ENCODE assay signal across 23 cellular contexts in the genomic region with DNA sequence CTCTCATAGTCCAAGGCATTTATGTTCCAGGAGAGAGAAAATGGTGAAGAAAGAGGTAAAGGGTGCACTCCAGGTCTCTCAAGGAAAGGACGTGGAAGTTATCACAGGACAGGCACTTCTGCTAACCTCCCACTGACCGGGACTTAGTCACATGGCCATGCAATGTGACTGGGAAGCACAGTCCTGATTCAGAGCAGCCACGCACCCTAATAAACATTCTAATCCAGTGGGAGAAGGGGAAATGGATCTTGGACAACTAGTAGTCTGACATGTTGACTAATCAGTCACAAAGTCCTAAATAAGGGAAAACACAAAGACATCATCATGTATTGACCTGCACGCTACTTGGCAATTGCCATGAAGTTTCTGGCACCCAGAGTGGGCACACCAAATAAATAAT.
"Had no signal": no experiment of that assay in that cellular context is flagged by ENCODE, and none has a peak within 500 bp of the region (broad histone marks: within the 10 kb centered on the region; RNA-seq: fewer than 3 reads in every experiment).

No MANE protein-coding gene starts in this region.

- H3K27me3 ChIP-seq: gastrocnemius medialis, transverse colon, vagina had no signal

- DNase-seq: effector CD4-positive, alpha-beta T cell; gastrocnemius medialis; immature natural killer cell; left ventricle myocardium inferior; mesendoderm; naive B cell; psoas muscle; retina; spleen; stimulated activated CD4-positive, alpha-beta T cell treated with anti-CD3 and anti-CD28 coated beads, Interleukin-15, amount 100 ng/mL, for 24 hours; stimulated activated CD4-positive, alpha-beta T cell treated with anti-CD3 and anti-CD28 coated beads, Interleukin-1b, Interleukin-23, amount 100 ng/mL, for 48 hours; stimulated activated CD4-positive, alpha-beta T cell treated with anti-CD3 and anti-CD28 coated beads, Interleukin-4, amount 100 ng/mL, for 24 hours; stimulated activated naive B cell treated with anti-CD40 and anti-IgM and Interleukin-4, amounts not matched to agents 10 μg/mL and 1 μg/mL and 100 μg/mL, for 72 hours; stimulated activated naive CD8-positive, alpha-beta T cell treated with anti-CD3 and anti-CD28 coated beads, Interleukin-15, amount 100 ng/mL, for 72 hours; substantia nigra; transverse colon had no signal

- H3K4me1 Mint-ChIP-seq: immature natural killer cell; naive B cell; stimulated activated naive B cell treated with anti-CD40 and anti-IgM and Interleukin-4, amounts not matched to agents 10 μg/mL and 1 μg/mL and 100 μg/mL, for 72 hours; stimulated activated naive CD8-positive, alpha-beta T cell treated with anti-CD3 and anti-CD28 coated beads, Interleukin-15, amount 100 ng/mL, for 72 hours had no signal

- H3K9me3 ChIP-seq: gastrocnemius medialis, left ventricle myocardium inferior, psoas muscle, spleen, thoracic aorta, transverse colon, vagina had no signal

- ATAC-seq: gastrocnemius medialis; psoas muscle; sciatic nerve; stimulated activated naive B cell treated with anti-CD40 and anti-IgM and Interleukin-4, amounts not matched to agents 10 μg/mL and 1 μg/mL and 100 μg/mL, for 72 hours; stimulated activated naive CD8-positive, alpha-beta T cell treated with anti-CD3 and anti-CD28 coated beads, Interleukin-15, amount 100 ng/mL, for 72 hours had no signal

- H3K4me3 ChIP-seq: coronary artery, gastrocnemius medialis, left ventricle myocardium inferior, lung, psoas muscle, spleen, thoracic aorta, transverse colon, vagina had no signal

- H3K27ac Mint-ChIP-seq: immature natural killer cell; stimulated activated naive B cell treated with anti-CD40 and anti-IgM and Interleukin-4, amounts not matched to agents 10 μg/mL and 1 μg/mL and 100 μg/mL, for 72 hours; stimulated activated naive CD8-positive, alpha-beta T cell treated with anti-CD3 and anti-CD28 coated beads, Interleukin-15, amount 100 ng/mL, for 72 hours had no signal

- H3K36me3 Mint-ChIP-seq: immature natural killer cell; naive B cell; stimulated activated naive B cell treated with anti-CD40 and anti-IgM and Interleukin-4, amounts not matched to agents 10 μg/mL and 1 μg/mL and 100 μg/mL, for 72 hours had no signal

- H3K36me3 ChIP-seq: gastrocnemius medialis, left ventricle myocardium inferior, spleen, thoracic aorta, transverse colon, vagina had no signal

- H3K27ac ChIP-seq: coronary artery, gastrocnemius medialis, left ventricle myocardium inferior, psoas muscle, spleen, thoracic aorta, transverse colon, vagina had no signal

- H3K9me3 Mint-ChIP-seq: nephron; stimulated activated naive CD8-positive, alpha-beta T cell treated with anti-CD3 and anti-CD28 coated beads, Interleukin-15, amount 100 ng/mL, for 72 hours had no signal

- H3K4me3 Mint-ChIP-seq: immature natural killer cell; naive B cell; nephron; stimulated activated naive B cell treated with anti-CD40 and anti-IgM and Interleukin-4, amounts not matched to agents 10 μg/mL and 1 μg/mL and 100 μg/mL, for 72 hours; stimulated activated naive CD8-positive, alpha-beta T cell treated with anti-CD3 and anti-CD28 coated beads, Interleukin-15, amount 100 ng/mL, for 72 hours had no signal

- FAIRE-seq: keratinocyte had no signal

- H3K4me1 ChIP-seq: left ventricle myocardium inferior, psoas muscle, spleen, transverse colon, vagina had no signal
